Comparison of ENCODE assay signal across 7 cellular contexts in genomic region chr4:14749910-14750309, GRCh38.
A peak's percentile ranks its signal among the peaks of the same experiment; 100 is the strongest.
DNase-seq lines count a peak whose midpoint lies in the region; ATAC-seq, FAIRE-seq and TF ChIP-seq lines count a peak whose summit lies in the region.

No MANE protein-coding gene starts in this region.

- no peaks in the 10 kb centered on the region for H3K36me3 ChIP-seq in upper lobe of right lung

- intact Hi-C loops in upper lobe of right lung (cut with DNase I): no loop called here

- no peak overlapping the region for H3K27ac ChIP-seq in upper lobe of right lung

- peak; percentile 91 for FAIRE-seq in GM12892 (lab: Jason Lieb, UNC)

- peak; percentile 50 for TF ChIP-seq CTCF in upper lobe of right lung (IDR thresholded peaks at IDR 0.05)

- DNase-seq in GM12892 (ENCODE audit: insufficient read length) (no peak), iPS-NIHi7 (ENCODE audit: extremely low spot score) (peak; percentile 24), upper lobe of right lung (peak; percentile 60), NOMO-1 treated with dmso at 0.1 percent for 144 hours (lab: John Stamatoyannopoulos, UW; ENCODE audit: unreplicated experiment) (no peak)
- peak; percentile 19 to 33 for DNase-seq in activated CD4-positive, alpha-beta T cell treated with anti-CD3 and anti-CD28 coated beads, Interleukin-2, amount 50 U/mL, for 48 hours

- H3K27me3 ChIP-seq in upper lobe of right lung: no peaks in the 10 kb centered on the region

- peaks cover 3% of the 10 kb centered on the region for H3K9me3 ChIP-seq in upper lobe of right lung

- ATAC-seq in HG03432 (IDR thresholded peaks at IDR 0.05; ENCODE audit: unreplicated experiment) (peak; percentile 60), upper lobe of right lung (peak; percentile 97), HG02763 (IDR thresholded peaks at IDR 0.05; ENCODE audit: unreplicated experiment) (no peak)

- no peak for TF ChIP-seq POLR2A in GM12892 (IDR thresholded peaks at IDR 0.05; ENCODE audit: low read depth, low read length)

- no peak overlapping the region for H3K4me3 ChIP-seq in upper lobe of right lung

- H3K4me1 ChIP-seq in upper lobe of right lung: no peaks in the 10 kb centered on the region

Comparison
In these comparisons a context has a peak if more than half of its experiments do, and no peak if none do; other contexts are left out.
1. DNase-seq: peak in activated CD4-positive, alpha-beta T cell treated with anti-CD3 and anti-CD28 coated beads, Interleukin-2, amount 50 U/mL, for 48 hours (2 of 2), iPS-NIHi7 (single experiment) and upper lobe of right lung (single experiment); none in GM12892 (single experiment) and NOMO-1 treated with dmso at 0.1 percent for 144 hours (single experiment).